In genomic region chr2:190882327-190882766, GRCh38 we compare ENCODE assay signal across 8 cellular contexts. TPM values are rescaled to one million over a fixed set of nuclear protein-coding genes. Genes with fewer than 3 reads are reported as not detected.
DNase-seq lines count a peak whose midpoint lies in the region; ATAC-seq, FAIRE-seq and TF ChIP-seq lines count a peak whose summit lies in the region.

No MANE protein-coding gene starts in this region.

- no peak overlapping the region for H3K23ac ChIP-seq in H1 (ENCODE audit: insufficient read length)

- no peak overlapping the region for H2BK20ac ChIP-seq in H1 (ENCODE audit: low read length)

- H3K27ac Mint-ChIP-seq in osteocyte (ENCODE audit: unreplicated experiment): peak overlapping the region; percentile 91

- TF ChIP-seq CTCF in heart right ventricle (IDR thresholded peaks at IDR 0.05) (no peak), H1 (IDR thresholded peaks at IDR 0.05; ENCODE audit: control extremely low read depth in 1 of 3, insufficient read depth in 1 of 3, low read depth in 1 of 3, low read length in 3 of 3) (no peak), osteocyte (IDR thresholded peaks at IDR 0.05) (no peak)

- H3K4me1 ChIP-seq in heart right ventricle (peaks cover 3 to 68% (median 54%) of the 10 kb centered on the region in 9 donors), H1 (replicated peaks in 1 of 4; ENCODE audit: control insufficient read depth in 3 of 4, insufficient read depth in 4 of 4, low read length in 3 of 4) (peaks cover 0 to 12% (median 3%) of the 10 kb centered on the region in 4 experiments; a peak in 2 of 7 replicates)

- no peak overlapping the region for H2BK12ac ChIP-seq in H1 (ENCODE audit: low read depth, low read length)

- TF ChIP-seq EP300 in H1 (IDR thresholded peaks at IDR 0.05; ENCODE audit: borderline replicate concordance in 1 of 2, low read depth in 2 of 2, low read length in 2 of 2): no peak

- H3K27me3 Mint-ChIP-seq in osteocyte (ENCODE audit: unreplicated experiment): no peaks in the 10 kb centered on the region

- H3K18ac ChIP-seq in H1 (ENCODE audit: extremely low read depth, low read length): no peak overlapping the region

- H3K4me1 Mint-ChIP-seq in osteocyte (ENCODE audit: unreplicated experiment): peaks cover 55% of the 10 kb centered on the region

- TF ChIP-seq POLR2A in H1 (IDR thresholded peaks at IDR 0.05; ENCODE audit: control extremely low read depth in 1 of 2, low read depth in 2 of 2, low read length in 2 of 2): no peak

- H3K4me2 ChIP-seq in H1 (ENCODE audit: insufficient read depth in 1 of 2, low read depth in 2 of 2, low read length in 2 of 2): peak overlapping the region; percentile 87 to 89

- H3K14ac ChIP-seq in H1 (ENCODE audit: insufficient read length): no peak overlapping the region

- WGBS in heart right ventricle, 2 donors: 6 to 16% methylated on average over 5 of the region's 5 CpGs
- WGBS in H1 (ENCODE audit: extremely low coverage in 1 of 2, insufficient coverage in 1 of 2, insufficient read length in 1 of 2, insufficient replicate concordance in 2 of 2, low coverage in 1 of 2, low lambda C conversion rate in 2 of 2, missing lambda C conversion rate in 1 of 2), 2 experiments: 47% methylated on average over 5 of the region's 5 CpGs; no CpG with 5 or more reads in 1 of the 2 experiments

- CTCF ChIA-PET in H1 (lab: Charles Lee; ENCODE audit: partially characterized antibody): interaction anchor here (1.0 to 2.5 kb wide), 6 partner anchors 10 to 32 kb away, joined by 3 to 9 read pairs (median 3); no protein-coding TSS in a partner anchor

- H3K27me3 ChIP-seq in heart right ventricle (no peaks in the 10 kb centered on the region), H1 (replicated peaks in 1 of 4; ENCODE audit: control insufficient read depth in 3 of 4, extremely low read depth in 1 of 4, insufficient read depth in 3 of 4, low read length in 3 of 4) (no peaks in the 10 kb centered on the region)

- intact Hi-C loops in heart right ventricle (cut with DNase I) (loop anchor here in 3 of 10 donors (5.0 to 10.0 kb wide), 2 partner anchors 92 to 130 kb away; partner anchors contain the start of gene STAT1 (in 2 of the 3)), Right ventricle myocardium superior (cut with DNase I) (no loop called here)

- no peak overlapping the region for H2BK120ac ChIP-seq in H1 (replicated peaks; ENCODE audit: low read depth, low read length)

- H3K56ac ChIP-seq in H1 (replicated peaks; ENCODE audit: insufficient read length, low read depth, low read length): no peak overlapping the region

- H3K4me3 ChIP-seq in heart right ventricle: peak overlapping the region; percentile 65 to 95 (median 89)
- peak overlapping the region; percentile 63 to 83 (median 75) for H3K4me3 ChIP-seq in H1 (ENCODE audit: extremely low read depth in 1 of 4, insufficient read depth in 2 of 4, low read depth in 3 of 4, low read length in 4 of 4)

- H4K5ac ChIP-seq in H1 (ENCODE audit: insufficient read length, low read depth, low read length): no peak overlapping the region

- ATAC-seq in heart right ventricle (no peak), Right ventricle myocardium superior (ENCODE audit: poor library complexity) (no peak), HG03460 (IDR thresholded peaks at IDR 0.05; ENCODE audit: unreplicated experiment) (no peak)

- no peak for FAIRE-seq in H1 (lab: Jason Lieb, UNC)

- H2AK5ac ChIP-seq in H1 (ENCODE audit: low read depth, low read length): no peak overlapping the region

- POLR2A ChIA-PET in H1 (lab: Charles Lee; ENCODE audit: partially characterized antibody): interaction anchor here (0.9 to 3.5 kb wide), 14 partner anchors 9 to 130 kb away, joined by 3 to 64 read pairs (median 4); no protein-coding TSS in a partner anchor

- H3K36me3 ChIP-seq in heart right ventricle: no peaks in the 10 kb centered on the region
- no peaks in the 10 kb centered on the region for H3K36me3 ChIP-seq in H1 (ENCODE audit: control insufficient read depth in 2 of 4, insufficient read depth in 4 of 4, low read length in 3 of 4)

- no peak overlapping the region for H4K8ac ChIP-seq in H1 (ENCODE audit: extremely low read depth, insufficient read depth, low read length)

- no peak for DNase-seq in heart right ventricle
- no peak for DNase-seq in Right ventricle myocardium superior
- DNase-seq in NOMO-1 treated with DMSO at 0.1 percent for 48 hours (lab: John Stamatoyannopoulos, UW; ENCODE audit: unreplicated experiment): peak; percentile 73
- no peak for DNase-seq in H1 (ENCODE audit: low read depth in 1 of 2, low spot score in 2 of 2)
- no peak for DNase-seq in osteocyte (ENCODE audit: extremely low spot score, unreplicated experiment)
- DNase-seq in anterior cingulate cortex (lab: John Stamatoyannopoulos, UW): no peak
- no peak for DNase-seq in H4 (ENCODE audit: low spot score)

- H3K36me3 Mint-ChIP-seq in osteocyte (ENCODE audit: unreplicated experiment): no peaks in the 10 kb centered on the region

- no peak overlapping the region for H4K91ac ChIP-seq in H1 (replicated peaks; ENCODE audit: insufficient read length, low read length)

- TF ChIP-seq RAD21 in H1 (IDR thresholded peaks at IDR 0.05 in 1 of 2, conservative IDR thresholded peaks at IDR 0.05 in 1 of 2; ENCODE audit: low read depth in 2 of 2, low read length in 2 of 2): no peak

- H3K4ac ChIP-seq in H1 (replicated peaks; ENCODE audit: insufficient read length, low read depth, low read length): no peak overlapping the region

- H2BK5ac ChIP-seq in H1 (ENCODE audit: low read depth, low read length): no peak overlapping the region

- H3K9me3 ChIP-seq in heart right ventricle (no peaks in the 10 kb centered on the region), H1 (ENCODE audit: insufficient read depth in 2 of 2, low read depth in 1 of 2, low read length in 1 of 2) (no peaks in the 10 kb centered on the region)

- H3K9ac ChIP-seq in H1 (replicated peaks in 1 of 4; ENCODE audit: extremely low read depth in 1 of 4, low read depth in 3 of 4, low read length in 3 of 4): no peak overlapping the region; a peak in 1 of 7 replicates

- H3K27ac ChIP-seq in heart right ventricle (peak overlapping the region; percentile 83 to 98 (median 96)), H1 (ENCODE audit: low read depth, low read length) (no peak overlapping the region)

- H4K20me1 ChIP-seq in H1 (replicated peaks in 1 of 2; ENCODE audit: control insufficient read depth in 1 of 2, insufficient read depth in 2 of 2, low read length in 2 of 2): no peaks in the 10 kb centered on the region

- H3K23me2 ChIP-seq in H1 (ENCODE audit: low read depth, low read length): peaks cover 4% of the 10 kb centered on the region; the same call in 1 of the 2 replicates

- no peak overlapping the region for H2BK15ac ChIP-seq in H1 (ENCODE audit: low read length)

- no peaks in the 10 kb centered on the region for H3K9me3 Mint-ChIP-seq in osteocyte (ENCODE audit: unreplicated experiment)

- no peaks in the 10 kb centered on the region for H3K79me1 ChIP-seq in H1 (ENCODE audit: low read depth, low read length)

- H3K4me3 Mint-ChIP-seq in osteocyte (ENCODE audit: unreplicated experiment): peak overlapping the region; percentile 92

- H2AFZ ChIP-seq in H1 (ENCODE audit: low read length): no peak overlapping the region

- H3K79me2 ChIP-seq in H1 (ENCODE audit: control insufficient read depth in 1 of 2, insufficient read depth in 2 of 2, low read length in 2 of 2): peaks cover 3 to 56% of the 10 kb centered on the region in 2 experiments; a peak in 3 of 4 replicates

TF ChIP-seq in H1, 55 proteins besides CTCF, POLR2A, EP300 and RAD21 (continues in another document):
- TF ChIP-seq CBX5 (IDR thresholded peaks at IDR 0.05; ENCODE audit: low read depth, low read length) (no peak), SP2 (IDR thresholded peaks at IDR 0.05; ENCODE audit: low read length) (no peak), KDM1A (IDR thresholded peaks at IDR 0.05; ENCODE audit: borderline replicate concordance, low read length) (no peak), ASH2L (IDR thresholded peaks at IDR 0.05; ENCODE audit: low read length) (no peak), BCL11A (IDR thresholded peaks at IDR 0.05; ENCODE audit: low read depth in 2 of 2, low read length in 2 of 2) (no peak), YY1 (IDR thresholded peaks at IDR 0.05; ENCODE audit: low read depth, low read length) (no peak), ZNF274 (IDR thresholded peaks at IDR 0.05; ENCODE audit: borderline replicate concordance, extremely low read depth, low read length) (no peak), TEAD4 (IDR thresholded peaks at IDR 0.05; ENCODE audit: low read depth, low read length) (no peak), CEBPB (IDR thresholded peaks at IDR 0.05; ENCODE audit: low read depth, low read length) (no peak), TBP (IDR thresholded peaks at IDR 0.05; ENCODE audit: low read depth, low read length) (no peak)
- TF ChIP-seq, protein P1, sequence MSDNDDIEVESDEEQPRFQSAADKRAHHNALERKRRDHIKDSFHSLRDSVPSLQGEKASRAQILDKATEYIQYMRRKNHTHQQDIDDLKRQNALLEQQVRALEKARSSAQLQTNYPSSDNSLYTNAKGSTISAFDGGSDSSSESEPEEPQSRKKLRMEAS (IDR thresholded peaks at IDR 0.05): no peak
- TF ChIP-seq, protein P2, sequence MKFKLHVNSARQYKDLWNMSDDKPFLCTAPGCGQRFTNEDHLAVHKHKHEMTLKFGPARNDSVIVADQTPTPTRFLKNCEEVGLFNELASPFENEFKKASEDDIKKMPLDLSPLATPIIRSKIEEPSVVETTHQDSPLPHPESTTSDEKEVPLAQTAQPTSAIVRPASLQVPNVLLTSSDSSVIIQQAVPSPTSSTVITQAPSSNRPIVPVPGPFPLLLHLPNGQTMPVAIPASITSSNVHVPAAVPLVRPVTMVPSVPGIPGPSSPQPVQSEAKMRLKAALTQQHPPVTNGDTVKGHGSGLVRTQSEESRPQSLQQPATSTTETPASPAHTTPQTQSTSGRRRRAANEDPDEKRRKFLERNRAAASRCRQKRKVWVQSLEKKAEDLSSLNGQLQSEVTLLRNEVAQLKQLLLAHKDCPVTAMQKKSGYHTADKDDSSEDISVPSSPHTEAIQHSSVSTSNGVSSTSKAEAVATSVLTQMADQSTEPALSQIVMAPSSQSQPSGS (IDR thresholded peaks at IDR 0.05; ENCODE audit: low read length): no peak

RNA-seq across cellular contexts. Expression of gene GLS, which starts 1.7 kb away (rescaled TPM):
- total RNA-seq in heart right ventricle (10 to 100 TPM; 40.8 to 73.5 (median 59.2) TPM), Right ventricle myocardium superior (52.3 TPM), osteocyte (167 and 178 TPM in 2 replicates)
- polyA plus RNA-seq in heart right ventricle (10 to 100 TPM; 17.1 to 29.4 TPM), H1 (2011; rRNA removed) (8.6 and 15.7 TPM in 2 replicates)
- total RNA-seq in H1 (2021; fragmentation: NEBNext Ultra II Directional; extraction: Animal tissue kit (Norgen Biotek cat#: 25700)): 81.8 and 89.8 TPM in 2 replicates
- 24.9 TPM for polyA plus RNA-seq in H1 (2011; cell fraction: cytosol; rRNA removed)
- polyA plus RNA-seq in H1 (2011; cell fraction: nucleus; rRNA removed): 14.4 TPM
- 33.9 to 71.7 TPM (median 51.5 TPM) in 4 replicates for polyA plus RNA-seq in H1 (2012, experiment 1 of 2)
- 4.5 TPM for polyA plus RNA-seq in H1 (2012, experiment 2 of 2)
- polyA plus RNA-seq in H1 (2013, experiment 1 of 2): 34.7 TPM
- polyA plus RNA-seq in H1 (2013, experiment 2 of 2): 31.8 TPM
- 77.0 and 78.9 TPM in 2 replicates for polyA minus RNA-seq in H1 (2011; rRNA and poly(A)+ RNA removed)
- polyA minus RNA-seq in H1 (2011; cell fraction: cytosol; rRNA and poly(A)+ RNA removed): 38.8 TPM
- polyA minus RNA-seq in H1 (2011; cell fraction: nucleus; rRNA and poly(A)+ RNA removed): 157 TPM
- 39.0 and 40.2 TPM in 2 replicates for total RNA-seq in H4 (2014; rRNA removed; shearing (Covaris generic))
